ENCODE assay signal across 1 cellular context in genomic region chr16:2511128-2511785, GRCh38.
A peak's percentile ranks its signal among the peaks of the same experiment; 100 is the strongest.
TF ChIP-seq lines count a peak whose summit lies in the region.

No MANE protein-coding gene starts in this region.

TF ChIP-seq in WTC11, 78 proteins besides CTCF, POLR2A, EP300 and RAD21 (continued from another document):
- TF ChIP-seq CREM (CRISPR knock-in tag; IDR thresholded peaks at IDR 0.05): peak; percentile 26; the same call in 1 of the 2 replicates
